ENCODE assay signal across 17 cellular contexts in genomic region chr18:74390900-74391299, GRCh38.
"Had no signal": no experiment of that assay in that cellular context is flagged by ENCODE, and none has a peak within 500 bp of the region (broad histone marks: within the 10 kb centered on the region; RNA-seq: fewer than 3 reads in every experiment).

No MANE protein-coding gene starts in this region.

- ATAC-seq: left lobe of liver, right cardiac atrium, WTC11 had no signal

- H3K4me3 Mint-ChIP-seq: activated naive CD4-positive, alpha-beta T cell treated with anti-CD3 and anti-CD28 coated beads, Interleukin-2, amount 50 U/mL, for 24 hours; brain; neural crest cell; WTC11 had no signal

- H3K27ac Mint-ChIP-seq: activated naive CD4-positive, alpha-beta T cell treated with anti-CD3 and anti-CD28 coated beads, Interleukin-2, amount 50 U/mL, for 24 hours; brain; WTC11 had no signal

- H3K27me3 Mint-ChIP-seq: activated naive CD4-positive, alpha-beta T cell treated with anti-CD3 and anti-CD28 coated beads, Interleukin-2, amount 50 U/mL, for 24 hours had no signal

- H3K4me1 Mint-ChIP-seq: neural crest cell had no signal

- H3K36me3 Mint-ChIP-seq: activated naive CD4-positive, alpha-beta T cell treated with anti-CD3 and anti-CD28 coated beads, Interleukin-2, amount 50 U/mL, for 24 hours; brain; WTC11 had no signal

- DNase-seq: activated CD4-positive, alpha-beta T cell treated with anti-CD3 and anti-CD28 coated beads, Interleukin-2, amount 50 U/mL, for 1 hour; activated effector memory CD4-positive, alpha-beta T cell treated with Interleukin-2 at 50 U/mL for 16 hours; central memory CD4-positive, alpha-beta T cell; colonic mucosa; mammary epithelial cell; right cardiac atrium; stimulated activated CD4-positive, alpha-beta T cell treated with anti-CD3 and anti-CD28 coated beads, Interleukin-15, amount 100 ng/mL, for 24 hours; stimulated activated CD4-positive, alpha-beta T cell treated with anti-CD3 and anti-CD28 coated beads, Interleukin-4, amount 100 ng/mL, for 4 hours; stimulated activated CD8-positive, alpha-beta memory T cell treated with anti-CD3 and anti-CD28 coated beads, Interleukin-4, amount 100 ng/mL, for 48 hours; stomach; testis; upper lobe of left lung had no signal

- H3K9me3 Mint-ChIP-seq: activated naive CD4-positive, alpha-beta T cell treated with anti-CD3 and anti-CD28 coated beads, Interleukin-2, amount 50 U/mL, for 24 hours; brain; neural crest cell; WTC11 had no signal
